Comparison of ENCODE assay signal across 18 cellular contexts in genomic region chr12:77894548-77894947, GRCh38.
DNase-seq lines count a peak whose midpoint lies in the region; ATAC-seq and TF ChIP-seq lines count a peak whose summit lies in the region.
"Had no signal": no experiment of that assay in that cellular context is flagged by ENCODE, and none has a peak within 500 bp of the region (broad histone marks: within the 10 kb centered on the region; RNA-seq: fewer than 3 reads in every experiment).

No MANE protein-coding gene starts in this region.

- H4K20me1 ChIP-seq in OCI-LY3 (ENCODE audit: insufficient read depth, low read length) (no peaks in the 10 kb centered on the region), GM23248 (ENCODE audit: insufficient read depth) (no peaks in the 10 kb centered on the region)

- H3K9me3 ChIP-seq in OCI-LY3 (ENCODE audit: insufficient read depth, low read length) (no peaks in the 10 kb centered on the region), right lobe of liver (no peaks in the 10 kb centered on the region), GM23248 (ENCODE audit: low read depth) (no peaks in the 10 kb centered on the region)

- in situ Hi-C loops in GM23248 (cut with MboI) = no loop called here

- H3K36me3 ChIP-seq in OCI-LY3 (replicated peaks; ENCODE audit: low read depth, low read length) = no peaks in the 10 kb centered on the region
- H3K36me3 ChIP-seq in right lobe of liver = no peaks in the 10 kb centered on the region
- no peaks in the 10 kb centered on the region for H3K36me3 ChIP-seq in GM23248 (ENCODE audit: low read depth)

- no peaks in the 10 kb centered on the region for H3K4me1 Mint-ChIP-seq in nephron progenitor cell
- H3K4me1 Mint-ChIP-seq: B cell; CD4-positive, CD25-positive, alpha-beta regulatory T cell had no signal

- peak overlapping the region; percentile 17; the same call in 1 of the 2 replicates for H2AFZ ChIP-seq in OCI-LY3 (ENCODE audit: low read depth, low read length)
- no peak overlapping the region for H2AFZ ChIP-seq in GM23248

- H3F3A ChIP-seq in GM23248 (ENCODE audit: insufficient read depth) = no peaks in the 10 kb centered on the region

- TF ChIP-seq CTCF in 22Rv1 (IDR thresholded peaks at IDR 0.05) (no peak; the same call in 1 of the 2 replicates), OCI-LY3 (IDR thresholded peaks at IDR 0.05; ENCODE audit: low read depth, low read length) (no peak), choroid plexus epithelial cell (conservative IDR thresholded peaks at IDR 0.05; ENCODE audit: low read depth, low read length) (no peak), right lobe of liver (IDR thresholded peaks at IDR 0.05) (no peak), nephron progenitor cell (IDR thresholded peaks at IDR 0.05) (no peak)

- H3K4me3 ChIP-seq in OCI-LY3 (ENCODE audit: low read length) = no peak overlapping the region
- H3K4me3 ChIP-seq in choroid plexus epithelial cell (ENCODE audit: low read depth, low read length) = no peak overlapping the region
- H3K4me3 ChIP-seq in right lobe of liver = peak overlapping the region in 2 of 3 donors; percentile 17 to 25
- no peak overlapping the region for H3K4me3 ChIP-seq in GM23248

- no peaks in the 10 kb centered on the region for H3K9me2 ChIP-seq in GM23248 (ENCODE audit: insufficient read depth)

- peaks cover 38% of the 10 kb centered on the region for H3K4me1 ChIP-seq in OCI-LY3 (ENCODE audit: low read length)
- H3K4me1 ChIP-seq in right lobe of liver = peaks cover 0 to 22% (median 0%) of the 10 kb centered on the region in 4 donors
- H3K4me1 ChIP-seq in GM23248 (ENCODE audit: insufficient read depth) = no peaks in the 10 kb centered on the region

- no peak overlapping the region for H3K4me3 Mint-ChIP-seq in nephron progenitor cell
- H3K4me3 Mint-ChIP-seq: B cell; CD4-positive, CD25-positive, alpha-beta regulatory T cell had no signal

- no peaks in the 10 kb centered on the region for H3K36me3 Mint-ChIP-seq in nephron progenitor cell (ENCODE audit: low read depth)
- H3K36me3 Mint-ChIP-seq: CD4-positive, CD25-positive, alpha-beta regulatory T cell had no signal

- H3K27ac Mint-ChIP-seq in nephron progenitor cell = no peak overlapping the region
- H3K27ac Mint-ChIP-seq: B cell; CD4-positive, CD25-positive, alpha-beta regulatory T cell had no signal

- WGBS in right lobe of liver (ENCODE audit: insufficient coverage, low coverage, low lambda C conversion rate, missing lambda C conversion rate) = 46% methylated on average over 2 of the region's 2 CpGs
- 92 to 97% methylated on average over 2 of the region's 2 CpGs for WGBS in GM23248 (ENCODE audit: low coverage in 1 of 2, low lambda C conversion rate in 2 of 2, missing lambda C conversion rate in 2 of 2), 2 experiments

- no peak for TF ChIP-seq POLR2A in right lobe of liver (IDR thresholded peaks at IDR 0.05)

- no peaks in the 10 kb centered on the region for H3K27me3 ChIP-seq in OCI-LY3 (ENCODE audit: low read depth, low read length)
- H3K27me3 ChIP-seq in right lobe of liver = no peaks in the 10 kb centered on the region
- H3K27me3 ChIP-seq in GM23248 (replicated peaks; ENCODE audit: insufficient read depth) = no peaks in the 10 kb centered on the region

- ATAC-seq in right lobe of liver (peak; percentile 90 to 94 (median 91)), HG03439 (IDR thresholded peaks at IDR 0.05; ENCODE audit: unreplicated experiment) (no peak)
- ATAC-seq: Panc1 had no signal

- H3K9me3 Mint-ChIP-seq in nephron progenitor cell = no peaks in the 10 kb centered on the region

- H3K79me2 ChIP-seq in OCI-LY3 (ENCODE audit: low read length) (no peaks in the 10 kb centered on the region), GM23248 (ENCODE audit: insufficient read depth) (no peaks in the 10 kb centered on the region)

- H3K27ac ChIP-seq in 22Rv1 (peak overlapping the region; percentile 88), OCI-LY3 (ENCODE audit: low read length) (no peak overlapping the region), right lobe of liver (peak overlapping the region; percentile 4 to 66 (median 62)), GM23248 (no peak overlapping the region)
- H3K27ac ChIP-seq: KMS-11 had no signal

- DNase-seq in choroid plexus epithelial cell (ENCODE audit: low read depth) = peak; percentile 38
- no peak for DNase-seq in right lobe of liver
- no peak for DNase-seq in nephron progenitor cell
- no peak for DNase-seq in NCI-H1436 (lab: John Stamatoyannopoulos, UW)
- DNase-seq in GM23248 = no peak
- DNase-seq: CD4-positive, CD25-positive, alpha-beta regulatory T cell; GF-D8; GOT3; NCI-H1436 treated with DMSO at 0.1 percent for 48 hours; NCI-H2029 treated with DMSO at 0.1 percent for 48 hours; NCI-H510A; NCI-H774 had no signal

- H3K9ac ChIP-seq in OCI-LY3 (ENCODE audit: low read length) (no peak overlapping the region), GM23248 (no peak overlapping the region)
- H3K9ac ChIP-seq: KMS-11 had no signal

- H3K27me3 Mint-ChIP-seq in nephron progenitor cell (ENCODE audit: low read depth, poor library complexity) = no peaks in the 10 kb centered on the region
- H3K27me3 Mint-ChIP-seq: B cell; CD4-positive, CD25-positive, alpha-beta regulatory T cell had no signal

- intact Hi-C loops in right lobe of liver (cut with DNase I) = no loop called here

- no peak overlapping the region for H3K4me2 ChIP-seq in OCI-LY3 (ENCODE audit: low read length)
- H3K4me2 ChIP-seq in GM23248 (ENCODE audit: unreplicated experiment) = no peak overlapping the region
- H3K4me2 ChIP-seq: KMS-11 had no signal

Comparison
In these comparisons a context has a peak if more than half of its experiments do, and no peak if none do; other contexts are left out.
1. H3K27ac ChIP-seq: peak in 22Rv1 (single experiment) and right lobe of liver (3 of 3); none in OCI-LY3 (single experiment) and GM23248 (single experiment).
2. H3K4me3 ChIP-seq: peak in right lobe of liver (2 of 3); none in OCI-LY3 (single experiment), choroid plexus epithelial cell (single experiment) and GM23248 (single experiment).